29 cellular contexts compared by ENCODE assay signal in the genomic region with DNA sequence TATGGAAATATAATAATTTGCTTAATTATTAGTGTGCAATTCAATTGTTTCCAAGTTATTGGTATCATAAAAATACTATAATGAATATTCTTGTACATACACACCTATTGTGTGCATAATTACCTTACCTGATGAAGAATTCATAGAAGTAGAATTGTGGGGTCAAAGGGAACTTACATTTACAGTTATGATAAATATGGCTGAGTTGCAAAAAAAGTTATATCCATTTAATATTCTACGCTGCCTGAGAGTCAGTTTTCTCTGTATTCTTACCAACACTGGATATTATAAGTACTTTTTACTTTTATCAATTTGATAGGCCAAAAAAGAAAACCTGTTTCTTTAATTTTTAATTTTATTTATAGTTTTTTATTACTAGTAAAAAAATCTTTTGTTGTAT.
"Had no signal": no experiment of that assay in that cellular context is flagged by ENCODE, and none has a peak within 500 bp of the region (broad histone marks: within the 10 kb centered on the region; RNA-seq: fewer than 3 reads in every experiment).

No MANE protein-coding gene starts in this region.

- H3K4me3 Mint-ChIP-seq: stimulated activated effector memory CD8-positive, alpha-beta T cell treated with anti-CD3 and anti-CD28 coated beads, Interleukin-12 subunit alpha, Interleukin-12 subunit beta, amount 100 ng/mL, for 72 hours; stimulated activated memory B cell treated with anti-CD40 and anti-IgM and Interleukin-4, amounts not matched to agents 10 μg/mL and 1 μg/mL and 100 μg/mL, for 72 hours; stimulated activated naive B cell treated with anti-CD40 and anti-IgM and Interleukin-4, amounts not matched to agents 10 μg/mL and 1 μg/mL and 100 μg/mL, for 72 hours had no signal

- ATAC-seq: stimulated activated effector memory CD8-positive, alpha-beta T cell treated with anti-CD3 and anti-CD28 coated beads, Interleukin-12 subunit alpha, Interleukin-12 subunit beta, amount 100 ng/mL, for 72 hours; stimulated activated memory B cell treated with anti-CD40 and anti-IgM and Interleukin-4, amounts not matched to agents 10 μg/mL and 1 μg/mL and 100 μg/mL, for 72 hours; stimulated activated naive B cell treated with anti-CD40 and anti-IgM and Interleukin-4, amounts not matched to agents 10 μg/mL and 1 μg/mL and 100 μg/mL, for 72 hours; stimulated activated naive CD8-positive, alpha-beta T cell treated with anti-CD3 and anti-CD28 coated beads, Interleukin-15, amount 100 ng/mL, for 72 hours; stimulated activated naive CD8-positive, alpha-beta T cell treated with anti-CD3 and anti-CD28 coated beads, Interleukin-15, Interleukin-2, amounts not matched to agents 100 U/mL and 50 U/mL, for 24 hours; upper lobe of right lung had no signal

- FAIRE-seq: urothelium cell line had no signal

- H3K27me3 ChIP-seq: stomach, suprapubic skin, testis, thyroid gland, tibial artery, tibial nerve, transverse colon, upper lobe of left lung, upper lobe of right lung, uterus, vagina had no signal

- H3K9me3 ChIP-seq: stomach, suprapubic skin, testis, thoracic aorta, thyroid gland, tibial artery, tibial nerve, transverse colon, upper lobe of left lung, upper lobe of right lung, uterus, vagina had no signal

- DNase-seq: stimulated activated CD4-positive, alpha-beta T cell treated with anti-CD3 and anti-CD28 coated beads, Interleukin-2, amount 100 ng/mL, for 48 hours; stimulated activated CD4-positive, alpha-beta T cell treated with anti-CD3 and anti-CD28 coated beads, Interleukin-4, amount 100 ng/mL, for 1 hour; stimulated activated CD4-positive, alpha-beta T cell treated with anti-CD3 and anti-CD28 coated beads, Interleukin-4, amount 100 ng/mL, for 24 hours; stimulated activated CD4-positive, alpha-beta T cell treated with anti-CD3 and anti-CD28 coated beads, Interleukin-4, amount 100 ng/mL, for 4 hours; stimulated activated CD8-positive, alpha-beta memory T cell treated with anti-CD3 and anti-CD28 coated beads, Interleukin-4, amount 100 ng/mL, for 48 hours; stimulated activated naive B cell treated with anti-CD40 and anti-IgM and Interleukin-4, amounts not matched to agents 10 μg/mL and 1 μg/mL and 100 μg/mL, for 72 hours; stimulated activated naive CD4-positive, alpha-beta T cell; stimulated activated naive CD4-positive, alpha-beta T cell treated with Interleukin-2 at 50 U/mL for 16 hours; stimulated activated naive CD8-positive, alpha-beta T cell treated with anti-CD3 and anti-CD28 coated beads, Interleukin-15, amount 100 ng/mL, for 72 hours; stimulated activated naive CD8-positive, alpha-beta T cell treated with anti-CD3 and anti-CD28 coated beads, Interleukin-15, Interleukin-2, amounts not matched to agents 100 U/mL and 50 U/mL, for 24 hours; stomach; substantia nigra; testis; thyroid gland; tibial artery; transverse colon; trophoblast cell; upper lobe of left lung; upper lobe of right lung; uterus had no signal

- H3K27ac Mint-ChIP-seq: stimulated activated effector memory CD8-positive, alpha-beta T cell treated with anti-CD3 and anti-CD28 coated beads, Interleukin-12 subunit alpha, Interleukin-12 subunit beta, amount 100 ng/mL, for 72 hours; stimulated activated memory B cell treated with anti-CD40 and anti-IgM and Interleukin-4, amounts not matched to agents 10 μg/mL and 1 μg/mL and 100 μg/mL, for 72 hours; stimulated activated naive B cell treated with anti-CD40 and anti-IgM and Interleukin-4, amounts not matched to agents 10 μg/mL and 1 μg/mL and 100 μg/mL, for 72 hours; stimulated activated naive CD8-positive, alpha-beta T cell treated with anti-CD3 and anti-CD28 coated beads, Interleukin-15, Interleukin-2, amounts not matched to agents 100 ng/mL and 50 ng/mL, for 24 hours; type B pancreatic cell had no signal

- H3K36me3 ChIP-seq: thoracic aorta, uterus had no signal

- H3K4me3 ChIP-seq: stomach, suprapubic skin, testis, thoracic aorta, thyroid gland, tibial artery, tibial nerve, transverse colon, upper lobe of left lung, upper lobe of right lung, uterus, vagina had no signal

- H3K9me3 Mint-ChIP-seq: stimulated activated effector memory CD8-positive, alpha-beta T cell treated with anti-CD3 and anti-CD28 coated beads, Interleukin-12 subunit alpha, Interleukin-12 subunit beta, amount 100 ng/mL, for 72 hours; stimulated activated memory B cell treated with anti-CD40 and anti-IgM and Interleukin-4, amounts not matched to agents 10 μg/mL and 1 μg/mL and 100 μg/mL, for 72 hours; stimulated activated naive B cell treated with anti-CD40 and anti-IgM and Interleukin-4, amounts not matched to agents 10 μg/mL and 1 μg/mL and 100 μg/mL, for 72 hours; stimulated activated naive CD8-positive, alpha-beta T cell treated with anti-CD3 and anti-CD28 coated beads, Interleukin-15, amount 100 ng/mL, for 72 hours; stimulated activated naive CD8-positive, alpha-beta T cell treated with anti-CD3 and anti-CD28 coated beads, Interleukin-15, Interleukin-2, amounts not matched to agents 100 ng/mL and 50 ng/mL, for 24 hours; type B pancreatic cell had no signal

- H3K27ac ChIP-seq: stomach, suprapubic skin, testis, thoracic aorta, thyroid gland, tibial artery, tibial nerve, transverse colon, upper lobe of left lung, upper lobe of right lung, uterus, vagina had no signal

- H3K27me3 Mint-ChIP-seq: stimulated activated memory B cell treated with anti-CD40 and anti-IgM and Interleukin-4, amounts not matched to agents 10 μg/mL and 1 μg/mL and 100 μg/mL, for 72 hours; stimulated activated naive B cell treated with anti-CD40 and anti-IgM and Interleukin-4, amounts not matched to agents 10 μg/mL and 1 μg/mL and 100 μg/mL, for 72 hours; stimulated activated naive CD8-positive, alpha-beta T cell treated with anti-CD3 and anti-CD28 coated beads, Interleukin-15, amount 100 ng/mL, for 72 hours; stimulated activated naive CD8-positive, alpha-beta T cell treated with anti-CD3 and anti-CD28 coated beads, Interleukin-15, Interleukin-2, amounts not matched to agents 100 ng/mL and 50 ng/mL, for 24 hours; type B pancreatic cell had no signal
